In genomic region chr17:75315541-75316243, GRCh38 we compare ENCODE assay signal across 8 cellular contexts. TPM values are rescaled to one million over a fixed set of nuclear protein-coding genes. Genes with fewer than 3 reads are reported as not detected.
DNase-seq lines count a peak whose midpoint lies in the region; ATAC-seq, FAIRE-seq and TF ChIP-seq lines count a peak whose summit lies in the region.

No MANE protein-coding gene starts in this region.

- H3K4me3 ChIP-seq in A549 = no peak overlapping the region
- no peak overlapping the region for H3K4me3 ChIP-seq in left lung

- no peak for TF ChIP-seq CTCF in A549 (IDR thresholded peaks at IDR 0.05)
- TF ChIP-seq CTCF in left lung (IDR thresholded peaks at IDR 0.05) = no peak

- WGBS in A549 (ENCODE audit: missing lambda C conversion rate) = 85% methylated on average over 18 of the region's 19 CpGs

- no peak for TF ChIP-seq EP300 in A549 (IDR thresholded peaks at IDR 0.05)

- H3K9me3 Mint-ChIP-seq in T-helper 2 cell treated with Interferon-gamma antibody and Interleukin-4, amounts not matched to agents 5 μg/mL and 100 μg/mL, for 36 hours = no peaks in the 10 kb centered on the region

- H3K9me3 ChIP-seq in A549 (no peaks in the 10 kb centered on the region), left lung (no peaks in the 10 kb centered on the region)

- ATAC-seq in A549 (peak in 1 of 2 experiments; percentile 9; a peak in 3 of 6 replicates), GM18505 (IDR thresholded peaks at IDR 0.05; ENCODE audit: unreplicated experiment) (no peak), left lung (peak; percentile 23), GM19452 (IDR thresholded peaks at IDR 0.05; ENCODE audit: unreplicated experiment) (no peak), HG03442 (IDR thresholded peaks at IDR 0.05; ENCODE audit: unreplicated experiment) (no peak)

- peaks cover 0 to 36% of the 10 kb centered on the region in 2 donors for H3K36me3 ChIP-seq in left lung

- peak overlapping the region; percentile 41 for H3K27ac Mint-ChIP-seq in T-helper 2 cell treated with Interferon-gamma antibody and Interleukin-4, amounts not matched to agents 5 μg/mL and 100 μg/mL, for 36 hours

- intact Hi-C loops in left lung (cut with DNase I) = no loop called here

- H3K4me1 Mint-ChIP-seq in T-helper 2 cell treated with Interferon-gamma antibody and Interleukin-4, amounts not matched to agents 5 μg/mL and 100 μg/mL, for 36 hours (ENCODE audit: low read depth) = peaks cover 15% of the 10 kb centered on the region

- DNase-seq in A549 (ENCODE audit: low read depth in 1 of 2, low spot score in 1 of 2) (no peak), left lung (no peak), midbrain (lab: John Stamatoyannopoulos, UW) (no peak), NAMALWA (ENCODE audit: low spot score) (no peak)
- no peak for DNase-seq in T-helper 2 cell treated with Interferon-gamma antibody and Interleukin-4, amounts not matched to agents 5 μg/mL and 100 μg/mL, for 36 hours (ENCODE audit: low spot score)

- TF ChIP-seq POLR2A in A549 (IDR thresholded peaks at IDR 0.05; ENCODE audit: low read length) (no peak), GM18505 (IDR thresholded peaks at IDR 0.05; ENCODE audit: borderline replicate concordance, extremely low read depth, insufficient read depth, insufficient read length) (peak; percentile 16)

- H3K27ac ChIP-seq in A549 (no peak overlapping the region), left lung (peak overlapping the region in 1 of 2 donors; percentile 87)

- H3K36me3 Mint-ChIP-seq in T-helper 2 cell treated with Interferon-gamma antibody and Interleukin-4, amounts not matched to agents 5 μg/mL and 100 μg/mL, for 36 hours (ENCODE audit: low read depth) = peaks cover 26% of the 10 kb centered on the region

- CTCF ChIA-PET in A549 (lab: Yijun Ruan, JAX) = interaction anchor here (0.6 to 17.1 kb wide), 8 partner anchors 11 to 317 kb away, joined by 3 to 272 read pairs (median 4); partner anchors contain the start of genes GRB2 and SMIM5

- no peak for FAIRE-seq in A549 (lab: Jason Lieb, UNC)

- POLR2A ChIA-PET in A549 (lab: Yijun Ruan, JAX) = interaction anchor here (1.8 to 2.1 kb wide), 2 partner anchors 27 to 78 kb away, joined by 4 to 8 read pairs; partner anchors contain the start of gene SLC25A19

- H3K4me3 Mint-ChIP-seq in T-helper 2 cell treated with Interferon-gamma antibody and Interleukin-4, amounts not matched to agents 5 μg/mL and 100 μg/mL, for 36 hours = no peak overlapping the region

- no peaks in the 10 kb centered on the region for H3K27me3 ChIP-seq in left lung

- no peak for TF ChIP-seq RAD21 in A549 (conservative IDR thresholded peaks at IDR 0.05 in 1 of 2, IDR thresholded peaks at IDR 0.05 in 1 of 2)

- H3K4me1 ChIP-seq in A549 (no peaks in the 10 kb centered on the region), left lung (peaks cover 0 to 80% of the 10 kb centered on the region in 2 donors)

- no peaks in the 10 kb centered on the region for H3K27me3 Mint-ChIP-seq in T-helper 2 cell treated with Interferon-gamma antibody and Interleukin-4, amounts not matched to agents 5 μg/mL and 100 μg/mL, for 36 hours (ENCODE audit: low read depth)

- no peak overlapping the region for H3K4me2 ChIP-seq in A549

TF ChIP-seq in A549, 52 proteins besides CTCF, POLR2A, EP300 and RAD21:
- TF ChIP-seq EHF (CRISPR knock-in tag; IDR thresholded peaks at IDR 0.05) = no peak
- TF ChIP-seq FOSL2 (IDR thresholded peaks at IDR 0.05) = no peak
- TF ChIP-seq FOSL2 (CRISPR knock-in tag; IDR thresholded peaks at IDR 0.05) = peak; percentile 33; the same call in 1 of the 2 replicates
- no peak for TF ChIP-seq CBX2 (IDR thresholded peaks at IDR 0.05; ENCODE audit: borderline replicate concordance, low read depth)

RNA-seq across cellular contexts. Expression of gene SLC25A19, which starts 26.5 kb away (rescaled TPM):
- polyA plus RNA-seq in A549 (2011; rRNA removed) = 14.8 and 15.3 TPM in 2 replicates
- polyA plus RNA-seq in A549 (2012; cell fraction: cytosol; rRNA removed) = 32.0 and 35.2 TPM in 2 replicates
- 27.7 and 28.9 TPM in 2 replicates for polyA plus RNA-seq in A549 (2012; cell fraction: nucleus; rRNA removed)
- 13.7 to 16.4 TPM (median 14.9 TPM) in 3 replicates for polyA plus RNA-seq in A549 (2017; fragmentation: RNase III; extraction: RNeasy Plus Mini Kit Qiagen cat#74134 plus additional on column Dnase treatment)
- 14.5 and 15.7 TPM in 2 replicates for polyA minus RNA-seq in A549 (2011; rRNA and poly(A)+ RNA removed)
- 10 to 100 TPM; 17.7 to 29.7 TPM for total RNA-seq in left lung

RNA-seq across cellular contexts. Expression of gene MIF4GD, which starts 44.7 kb away (rescaled TPM):
- polyA plus RNA-seq in A549 (2011; rRNA removed) (61.0 and 71.4 TPM in 2 replicates), A549 (2017; fragmentation: RNase III; extraction: RNeasy Plus Mini Kit Qiagen cat#74134 plus additional on column Dnase treatment) (22.2 to 24.6 TPM (median 23.9 TPM) in 3 replicates)
- polyA plus RNA-seq in A549 (2012; cell fraction: cytosol; rRNA removed) = 57.0 and 65.8 TPM in 2 replicates
- 46.6 and 47.8 TPM in 2 replicates for polyA plus RNA-seq in A549 (2012; cell fraction: nucleus; rRNA removed)
- polyA minus RNA-seq in A549 (2011; rRNA and poly(A)+ RNA removed) = 70.5 and 70.8 TPM in 2 replicates
- 10 to 100 TPM; 22.6 to 25.4 TPM for total RNA-seq in left lung

RNA-seq across cellular contexts. Expression of gene MRPS7, which starts 54.0 kb away (rescaled TPM):
- polyA plus RNA-seq in A549 (2011; rRNA removed) (144 and 157 TPM in 2 replicates), A549 (2017; fragmentation: RNase III; extraction: RNeasy Plus Mini Kit Qiagen cat#74134 plus additional on column Dnase treatment) (161 to 164 TPM (median 163 TPM) in 3 replicates)
- 148 and 176 TPM in 2 replicates for polyA plus RNA-seq in A549 (2012; cell fraction: cytosol; rRNA removed)
- 91.3 and 93.4 TPM in 2 replicates for polyA plus RNA-seq in A549 (2012; cell fraction: nucleus; rRNA removed)
- 76.8 and 97.2 TPM in 2 replicates for polyA minus RNA-seq in A549 (2011; rRNA and poly(A)+ RNA removed)
- total RNA-seq in left lung = 10 to 100 TPM; 41.0 to 41.6 TPM

RNA-seq across cellular contexts. Expression of gene GGA3, which starts 54.3 kb away (rescaled TPM):
- polyA plus RNA-seq in A549 (2011; rRNA removed) (40.9 and 43.6 TPM in 2 replicates), A549 (2017; fragmentation: RNase III; extraction: RNeasy Plus Mini Kit Qiagen cat#74134 plus additional on column Dnase treatment) (34.5 to 42.8 TPM (median 35.8 TPM) in 3 replicates)
- polyA plus RNA-seq in A549 (2012; cell fraction: cytosol; rRNA removed) = 33.7 and 38.1 TPM in 2 replicates
- 183 and 227 TPM in 2 replicates for polyA plus RNA-seq in A549 (2012; cell fraction: nucleus; rRNA removed)
- polyA minus RNA-seq in A549 (2011; rRNA and poly(A)+ RNA removed) = 66.4 and 91.5 TPM in 2 replicates
- 10 to 100 TPM; 46.2 to 54.7 TPM for total RNA-seq in left lung
